1 cellular context compared by ENCODE assay signal in genomic region chr3:52533623-52534280, GRCh38.
TF ChIP-seq lines count a peak whose summit lies in the region.

Gene NT5DC2, minus strand, starts transcription at chr3:52533857. Its CDS starts 120 bp downstream, at chr3:52533737.

TF ChIP-seq in HepG2, 621 proteins besides CTCF, POLR2A, EP300 and RAD21 (continued from another document and continues in another):
- no peak for TF ChIP-seq ZBTB25 (CRISPR knock-in tag; IDR thresholded peaks at IDR 0.05)
- TF ChIP-seq CCAR2 (optimal IDR thresholded peaks at IDR 0.05; ENCODE audit: low read depth, low read length), result no peak
- no peak for TF ChIP-seq FUBP1 (CRISPR knock-in tag; IDR thresholded peaks at IDR 0.05; ENCODE audit: borderline replicate concordance)
- no peak for TF ChIP-seq HMGXB3 (CRISPR knock-in tag; IDR thresholded peaks at IDR 0.05; ENCODE audit: borderline replicate concordance)
- no peak for TF ChIP-seq ZNF839 (CRISPR knock-in tag; IDR thresholded peaks at IDR 0.05; ENCODE audit: borderline replicate concordance)
- TF ChIP-seq CC2D1A (CRISPR knock-in tag; IDR thresholded peaks at IDR 0.05), result no peak
- TF ChIP-seq ZNF850 (CRISPR knock-in tag; conservative IDR thresholded peaks at IDR 0.05), result no peak
- TF ChIP-seq SIX1 (CRISPR knock-in tag; IDR thresholded peaks at IDR 0.05; ENCODE audit: borderline replicate concordance), result no peak
- no peak for TF ChIP-seq SP5 (CRISPR knock-in tag; IDR thresholded peaks at IDR 0.05; ENCODE audit: borderline replicate concordance, low read depth)
- no peak for TF ChIP-seq ZNF770 (CRISPR knock-in tag; IDR thresholded peaks at IDR 0.05)
- no peak for TF ChIP-seq ZFP90 (CRISPR knock-in tag; IDR thresholded peaks at IDR 0.05; ENCODE audit: borderline replicate concordance)
- TF ChIP-seq IRX3 (CRISPR knock-in tag; IDR thresholded peaks at IDR 0.05; ENCODE audit: borderline replicate concordance, low read depth), result no peak
- no peak for TF ChIP-seq ZBTB1 (CRISPR knock-in tag; IDR thresholded peaks at IDR 0.05; ENCODE audit: borderline replicate concordance)
- no peak for TF ChIP-seq ZNF710 (CRISPR knock-in tag; IDR thresholded peaks at IDR 0.05; ENCODE audit: borderline replicate concordance)
- no peak for TF ChIP-seq ZBTB44 (CRISPR knock-in tag; IDR thresholded peaks at IDR 0.05)
- no peak; the same call in 1 of the 2 replicates for TF ChIP-seq IRF9 (CRISPR knock-in tag; IDR thresholded peaks at IDR 0.05; ENCODE audit: borderline replicate concordance)
- TF ChIP-seq GFI1 (CRISPR knock-in tag; IDR thresholded peaks at IDR 0.05; ENCODE audit: borderline replicate concordance), result peak; percentile 62; the same call in 1 of the 2 replicates
- TF ChIP-seq FOXK2 (IDR thresholded peaks at IDR 0.05), result no peak
- no peak for TF ChIP-seq PRDM4 (CRISPR knock-in tag; IDR thresholded peaks at IDR 0.05; ENCODE audit: borderline replicate concordance)
- no peak for TF ChIP-seq ZBTB3 (CRISPR knock-in tag; IDR thresholded peaks at IDR 0.05; ENCODE audit: borderline replicate concordance, low read depth)
- TF ChIP-seq ZSCAN22 (CRISPR knock-in tag; IDR thresholded peaks at IDR 0.05), result no peak
- TF ChIP-seq NAIF1 (CRISPR knock-in tag; IDR thresholded peaks at IDR 0.05; ENCODE audit: borderline replicate concordance), result no peak; the same call in 1 of the 2 replicates
- no peak for TF ChIP-seq NONO (IDR thresholded peaks at IDR 0.05)
- no peak; the same call in 1 of the 2 replicates for TF ChIP-seq NONO (CRISPR knock-in tag; conservative IDR thresholded peaks at IDR 0.05)
- TF ChIP-seq ZNF180 (CRISPR knock-in tag; IDR thresholded peaks at IDR 0.05; ENCODE audit: borderline replicate concordance, low read depth), result no peak
- no peak for TF ChIP-seq ZNF768 (CRISPR knock-in tag; IDR thresholded peaks at IDR 0.05)
- TF ChIP-seq ELF4 (CRISPR knock-in tag; IDR thresholded peaks at IDR 0.05; ENCODE audit: borderline replicate concordance), result no peak
- no peak for TF ChIP-seq LBX2 (CRISPR knock-in tag; IDR thresholded peaks at IDR 0.05; ENCODE audit: borderline replicate concordance)
- TF ChIP-seq ARNT (IDR thresholded peaks at IDR 0.05), result no peak
- no peak for TF ChIP-seq ZNF124 (CRISPR knock-in tag; IDR thresholded peaks at IDR 0.05)
- TF ChIP-seq ZNF503 (CRISPR knock-in tag; IDR thresholded peaks at IDR 0.05), result no peak
- TF ChIP-seq DMAP1 (CRISPR knock-in tag; IDR thresholded peaks at IDR 0.05), result peak; percentile 50; the same call in 1 of the 2 replicates
- no peak for TF ChIP-seq ZNF776 (CRISPR knock-in tag; IDR thresholded peaks at IDR 0.05)
- TF ChIP-seq ELF1 (CRISPR knock-in tag; IDR thresholded peaks at IDR 0.05), result no peak
- TF ChIP-seq RFX3 (CRISPR knock-in tag; IDR thresholded peaks at IDR 0.05), result no peak
